In the genomic region with DNA sequence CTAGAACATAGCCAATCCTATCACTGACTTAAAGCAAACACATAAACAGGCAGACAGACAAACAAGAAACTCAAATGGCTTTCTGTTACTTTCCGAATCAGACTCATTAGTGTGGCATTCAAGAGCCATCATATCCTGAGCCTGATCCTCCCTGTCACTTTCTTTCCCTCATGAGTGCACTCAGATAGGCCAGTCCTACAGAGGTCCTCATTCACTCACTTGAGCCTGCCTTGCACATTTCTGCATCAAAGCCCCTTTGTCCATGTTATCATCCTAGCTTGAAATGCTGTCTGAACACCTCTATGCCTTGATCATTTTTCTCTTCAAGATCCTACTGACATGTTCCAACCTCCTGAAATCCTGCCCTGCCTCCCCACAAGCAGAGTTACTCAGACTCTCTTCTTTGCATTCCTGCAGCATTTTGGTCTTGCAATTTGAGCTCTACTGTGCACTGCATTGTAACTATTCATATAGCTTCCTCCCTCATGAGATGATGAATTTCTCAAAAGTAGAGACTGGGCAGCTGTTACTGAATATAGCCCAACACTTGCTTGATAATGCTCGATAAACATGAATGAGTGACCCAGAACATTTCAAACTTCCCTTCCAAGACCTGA, we compare ENCODE assay signal across 1 cellular context.
TF ChIP-seq lines count a peak whose summit lies in the region.

No MANE protein-coding gene starts in this region.

TF ChIP-seq in HCT116, 20 proteins besides CTCF, POLR2A, EP300 and RAD21 (continued from another document):
- no peak for TF ChIP-seq ELF1 (IDR thresholded peaks at IDR 0.05; ENCODE audit: borderline replicate concordance, low read depth)
TF ChIP-seq in HCT116: peak in this region for 0.
